ENCODE assay signal across 8 cellular contexts in genomic region chr2:71544919-71545571, GRCh38.
DNase-seq lines count a peak whose midpoint lies in the region; ATAC-seq, FAIRE-seq and TF ChIP-seq lines count a peak whose summit lies in the region.

No MANE protein-coding gene starts in this region.

- H3K4me1 ChIP-seq in mammary epithelial cell (ENCODE audit: insufficient read depth, low read length) (peaks cover 4% of the 10 kb centered on the region), HepG2 (ENCODE audit: insufficient read depth, low read length) (peaks cover 37% of the 10 kb centered on the region)

- POLR2A ChIA-PET in MCF 10A (lab: Yijun Ruan, JAX), result interaction anchor here (0.7 to 1.6 kb wide), 2 partner anchors 565 to 605 kb away, joined by 3 to 5 read pairs; no protein-coding TSS in a partner anchor
- POLR2A ChIA-PET in HepG2 (lab: Yijun Ruan, JAX), result no interaction called here

- H3K79me2 ChIP-seq in mammary epithelial cell (ENCODE audit: insufficient read depth, low read length), result no peaks in the 10 kb centered on the region
- no peaks in the 10 kb centered on the region for H3K79me2 ChIP-seq in HepG2 (ENCODE audit: insufficient read depth, low read length)

- H2AFZ ChIP-seq in mammary epithelial cell (ENCODE audit: low read depth, low read length) (peak overlapping the region; percentile 64), HepG2 (ENCODE audit: low read length) (no peak overlapping the region)

- in situ Hi-C loops in mammary epithelial cell (cut with MboI; ENCODE audit: low sequenced_read_pairs in 2 of 2), result loop anchor here in 1 of 2 donors (5.0 to 25.0 kb wide), 3 partner anchors 247 to 1017 kb away; no protein-coding TSS in a partner anchor
- in situ Hi-C loops in HepG2 (cut with HindIII; ENCODE audit: extremely low pct_ligation_motif_present, low pct_unique_long_range_greater_than_20kb), result loop anchor here (5.0 to 25.0 kb wide), 5 partner anchors 247 to 1317 kb away; no protein-coding TSS in a partner anchor

- no peak for FAIRE-seq in HepG2 (lab: Jason Lieb, UNC)

- dilution Hi-C loops in mammary epithelial cell (cut with HindIII; ENCODE audit: low sequenced_read_pairs), result no loop called here

- H3K4me3 ChIP-seq in mammary epithelial cell (replicated peaks in 1 of 3; ENCODE audit: insufficient read depth in 1 of 3, low read depth in 2 of 3, low read length in 3 of 3), result no peak overlapping the region
- peak overlapping the region in 2 of 3 experiments; percentile 10 to 29; a peak in 2 of 6 replicates for H3K4me3 ChIP-seq in HepG2 (replicated peaks in 1 of 3; ENCODE audit: insufficient read depth in 1 of 3, low read depth in 2 of 3, low read length in 3 of 3)

- no peak for ATAC-seq in activated naive CD8-positive, alpha-beta T cell treated with anti-CD3 and anti-CD28 coated beads, Interleukin-2, amount 50 U/mL, for 24 hours
- ATAC-seq in HepG2 (peak; percentile 6; the same call in 2 of the 3 replicates), HG02678 (IDR thresholded peaks at IDR 0.05; ENCODE audit: unreplicated experiment) (no peak), GM18502 (IDR thresholded peaks at IDR 0.05; ENCODE audit: poor library complexity, unreplicated experiment) (no peak)

- H4K20me1 ChIP-seq in mammary epithelial cell (ENCODE audit: insufficient read depth, low read length) (no peaks in the 10 kb centered on the region), HepG2 (ENCODE audit: insufficient read depth, low read length) (no peaks in the 10 kb centered on the region)

- CTCF ChIA-PET in mammary epithelial cell (lab: Charles Lee; ENCODE audit: low non-redundant PET), result no interaction called here
- CTCF ChIA-PET in MCF 10A (lab: Yijun Ruan, JAX), result interaction anchor here (0.6 to 6.0 kb wide), 19 partner anchors 8 to 1061 kb away, joined by 3 to 59 read pairs (median 4); no protein-coding TSS in a partner anchor
- CTCF ChIA-PET in HepG2 (lab: Yijun Ruan, JAX; ENCODE audit: low intra/inter-chr PET ratio, low total read pairs), result interaction anchor here (0.7 to 2.4 kb wide), 4 partner anchors 14 to 605 kb away, joined by 3 to 35 read pairs (median 6); no protein-coding TSS in a partner anchor

- intact Hi-C loops in mammary epithelial cell (cut with micrococcal nuclease) (loop anchor here (1.0 to 5.0 kb wide), 5 partner anchors 62 to 605 kb away; no protein-coding TSS in a partner anchor), MCF 10A (cut with micrococcal nuclease) (loop anchor here (1.0 to 5.0 kb wide), 5 partner anchors 253 to 1202 kb away; no protein-coding TSS in a partner anchor), HepG2 (cut with micrococcal nuclease; ENCODE audit: unreplicated experiment) (loop anchor here (1.0 to 5.0 kb wide), 5 partner anchors 253 to 1202 kb away; no protein-coding TSS in a partner anchor)

- WGBS in mammary epithelial cell (ENCODE audit: low coverage, missing lambda C conversion rate), result 65% methylated on average over 9 of the region's 9 CpGs
- WGBS in HepG2 (ENCODE audit: low lambda C conversion rate), result 19% methylated on average over 9 of the region's 9 CpGs

- H3K4me2 ChIP-seq in mammary epithelial cell (ENCODE audit: insufficient read depth, low read depth, low read length) (no peak overlapping the region), HepG2 (ENCODE audit: low read depth, low read length) (peak overlapping the region; percentile 55)

- TF ChIP-seq CTCF in mammary epithelial cell (conservative IDR thresholded peaks at IDR 0.05 in 1 of 2, IDR thresholded peaks at IDR 0.05 in 1 of 2; ENCODE audit: extremely low read depth in 1 of 2, insufficient read depth in 1 of 2, low read depth in 1 of 2, low read length in 2 of 2) (no peak), MCF 10A (IDR thresholded peaks at IDR 0.05; ENCODE audit: unreplicated experiment) (no peak), HepG2 (CRISPR knock-in tag; IDR thresholded peaks at IDR 0.05) (no peak)

- no peak overlapping the region for H3K9ac ChIP-seq in mammary epithelial cell (ENCODE audit: insufficient read depth, low read length)
- no peak overlapping the region for H3K9ac ChIP-seq in HepG2 (ENCODE audit: insufficient read depth, low read depth, low read length)

- BruUV-seq in mammary epithelial cell (replicated peaks; lab: Mats Ljungman, UMichigan), result no TSS peak
- BruUV-seq in MCF 10A (replicated peaks; lab: Mats Ljungman, UMichigan), result no TSS peak
- no TSS peak for BruUV-seq in HepG2 (replicated peaks; lab: Mats Ljungman, UMichigan)

- no peaks in the 10 kb centered on the region for H3K36me3 Mint-ChIP-seq in MCF 10A (ENCODE audit: insufficient read depth, unreplicated experiment)
- no peaks in the 10 kb centered on the region for H3K36me3 Mint-ChIP-seq in activated naive CD8-positive, alpha-beta T cell treated with anti-CD3 and anti-CD28 coated beads, Interleukin-2, amount 50 U/mL, for 24 hours (ENCODE audit: low read depth)

- TF ChIP-seq POLR2A in HepG2 (IDR thresholded peaks at IDR 0.05; ENCODE audit: insufficient read depth in 1 of 2, low read depth in 2 of 2, low read length in 2 of 2), result no peak

- H3K27ac ChIP-seq in mammary epithelial cell (ENCODE audit: insufficient read depth, low read depth, low read length) (no peak overlapping the region), HepG2 (ENCODE audit: extremely low read length, insufficient read depth, low read length) (no peak overlapping the region)

- peaks cover 5% of the 10 kb centered on the region for H3K4me1 Mint-ChIP-seq in MCF 10A (ENCODE audit: insufficient read depth, unreplicated experiment)
- peaks cover 10% of the 10 kb centered on the region for H3K4me1 Mint-ChIP-seq in activated naive CD8-positive, alpha-beta T cell treated with anti-CD3 and anti-CD28 coated beads, Interleukin-2, amount 50 U/mL, for 24 hours

- H3K9me3 ChIP-seq in mammary epithelial cell (replicated peaks; ENCODE audit: insufficient read depth, low read length) (no peaks in the 10 kb centered on the region), HepG2 (ENCODE audit: low read length) (no peaks in the 10 kb centered on the region)

- no peaks in the 10 kb centered on the region for H3K27me3 ChIP-seq in mammary epithelial cell (ENCODE audit: insufficient read depth, low read length)
- peaks cover 2 to 31% of the 10 kb centered on the region in 2 experiments; a peak in 4 of 5 replicates for H3K27me3 ChIP-seq in HepG2 (ENCODE audit: control insufficient read depth in 1 of 2, insufficient read depth in 2 of 2, low read length in 2 of 2)

- no peak overlapping the region for H3K27ac Mint-ChIP-seq in MCF 10A (ENCODE audit: low read depth, unreplicated experiment)
- H3K27ac Mint-ChIP-seq in activated naive CD8-positive, alpha-beta T cell treated with anti-CD3 and anti-CD28 coated beads, Interleukin-2, amount 50 U/mL, for 24 hours, result no peak overlapping the region

- H3K27me3 Mint-ChIP-seq in MCF 10A (ENCODE audit: insufficient read depth, unreplicated experiment), result peaks cover 29% of the 10 kb centered on the region
- peaks cover 13% of the 10 kb centered on the region for H3K27me3 Mint-ChIP-seq in activated naive CD8-positive, alpha-beta T cell treated with anti-CD3 and anti-CD28 coated beads, Interleukin-2, amount 50 U/mL, for 24 hours

- H3K9me3 Mint-ChIP-seq in MCF 10A (ENCODE audit: unreplicated experiment), result peaks cover 7% of the 10 kb centered on the region
- H3K9me3 Mint-ChIP-seq in activated naive CD8-positive, alpha-beta T cell treated with anti-CD3 and anti-CD28 coated beads, Interleukin-2, amount 50 U/mL, for 24 hours, result no peaks in the 10 kb centered on the region

- DNase-seq in mammary epithelial cell, result no peak
- DNase-seq in MCF 10A (ENCODE audit: unreplicated experiment), result no peak
- DNase-seq in activated naive CD8-positive, alpha-beta T cell treated with anti-CD3 and anti-CD28 coated beads, Interleukin-2, amount 50 U/mL, for 24 hours, result peak; percentile 7
- no peak for DNase-seq in HepG2 (ENCODE audit: low spot score)
- no peak for DNase-seq in AG08396 (ENCODE audit: low spot score)
- no peak for DNase-seq in iPS-NIHi7 (ENCODE audit: extremely low spot score)

- TF ChIP-seq RAD21 in HepG2 (CRISPR knock-in tag; IDR thresholded peaks at IDR 0.05), result no peak

- TF ChIP-seq EP300 in HepG2 (IDR thresholded peaks at IDR 0.05; ENCODE audit: low read depth in 2 of 2, low read length in 2 of 2) (no peak), HepG2 (CRISPR knock-in tag; IDR thresholded peaks at IDR 0.05; ENCODE audit: borderline replicate concordance) (no peak)

- H3K36me3 ChIP-seq in mammary epithelial cell (ENCODE audit: insufficient read depth, low read length) (no peaks in the 10 kb centered on the region), HepG2 (replicated peaks in 1 of 2; ENCODE audit: control insufficient read depth in 1 of 2, insufficient read depth in 2 of 2, low read length in 2 of 2) (no peaks in the 10 kb centered on the region)

- no peak overlapping the region for H3K4me3 Mint-ChIP-seq in MCF 10A (ENCODE audit: unreplicated experiment)
- H3K4me3 Mint-ChIP-seq in activated naive CD8-positive, alpha-beta T cell treated with anti-CD3 and anti-CD28 coated beads, Interleukin-2, amount 50 U/mL, for 24 hours, result peak overlapping the region; percentile 47

TF ChIP-seq in HepG2, 621 proteins besides CTCF, POLR2A, EP300 and RAD21 (continues in another document):
- TF ChIP-seq HNRNPL (IDR thresholded peaks at IDR 0.05; ENCODE audit: low read depth, low read length), result no peak
- no peak for TF ChIP-seq MAFF (IDR thresholded peaks at IDR 0.05; ENCODE audit: low read depth, low read length)
- TF ChIP-seq MAFG (CRISPR knock-in tag; IDR thresholded peaks at IDR 0.05), result no peak
- peak; percentile 54 for TF ChIP-seq GABPA (IDR thresholded peaks at IDR 0.05; ENCODE audit: low read depth, low read length)
- TF ChIP-seq GABPA (CRISPR knock-in tag; IDR thresholded peaks at IDR 0.05; ENCODE audit: low read depth), result peak; percentile 81
- no peak for TF ChIP-seq ZNF549 (CRISPR knock-in tag; IDR thresholded peaks at IDR 0.05)
- no peak for TF ChIP-seq SIX1 (CRISPR knock-in tag; IDR thresholded peaks at IDR 0.05; ENCODE audit: borderline replicate concordance)
- no peak for TF ChIP-seq SATB2 (CRISPR knock-in tag; IDR thresholded peaks at IDR 0.05)
- TF ChIP-seq SETDB1 (CRISPR knock-in tag; IDR thresholded peaks at IDR 0.05; ENCODE audit: borderline replicate concordance), result 0 out of 2 replicates have a peak, but pooled peaks have one; percentile 40
- no peak for TF ChIP-seq ZMAT3 (CRISPR knock-in tag; conservative IDR thresholded peaks at IDR 0.05)
- TF ChIP-seq ZFP36 (IDR thresholded peaks at IDR 0.05; ENCODE audit: borderline replicate concordance, low read depth, low read length, partially characterized antibody), result peak; percentile 30
- no peak for TF ChIP-seq RFX5 (IDR thresholded peaks at IDR 0.05; ENCODE audit: low read depth, low read length)

Comparison
In these comparisons a context has a peak if more than half of its experiments do, and no peak if none do; other contexts are left out.
1. H3K4me3 ChIP-seq: peak in HepG2 (2 of 3); none in mammary epithelial cell (0 of 3).